13 cellular contexts compared by ENCODE assay signal in the genomic region with DNA sequence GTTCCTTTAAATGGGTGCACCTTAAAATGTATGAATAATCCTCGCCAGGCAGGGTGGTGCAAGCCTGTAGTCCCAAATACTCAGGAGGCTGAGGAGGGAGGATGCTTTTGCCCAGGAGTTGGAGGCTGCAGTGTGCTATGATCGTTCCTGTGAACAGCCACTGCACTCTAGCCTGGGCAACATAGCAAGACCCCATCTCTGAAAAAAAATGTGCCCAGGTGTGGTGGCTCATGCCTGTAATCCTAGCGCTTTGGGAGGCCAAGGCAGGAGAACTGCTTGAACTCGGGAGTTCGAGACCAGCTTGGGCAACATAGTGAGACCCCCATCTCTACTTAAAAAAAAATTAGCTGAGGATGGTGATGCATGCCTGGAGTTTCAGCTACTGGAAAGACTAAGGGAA. TPM values are rescaled to one million over a fixed set of nuclear protein-coding genes. Genes with fewer than 3 reads are reported as not detected.
DNase-seq lines count a peak whose midpoint lies in the region; ATAC-seq and TF ChIP-seq lines count a peak whose summit lies in the region.
"Had no signal": no experiment of that assay in that cellular context is flagged by ENCODE, and none has a peak within 500 bp of the region (broad histone marks: within the 10 kb centered on the region; RNA-seq: fewer than 3 reads in every experiment).

No MANE protein-coding gene starts in this region.

- H3K9me3 ChIP-seq in MM.1S (replicated peaks; ENCODE audit: insufficient read depth, low read length), result no peaks in the 10 kb centered on the region
- H3K9me3 ChIP-seq: testis had no signal

- H3K4me3 ChIP-seq in MM.1S (ENCODE audit: low read length), result no peak overlapping the region
- H3K4me3 ChIP-seq in rectal smooth muscle tissue (ENCODE audit: low read length), result peak overlapping the region; percentile 59

- peaks cover 56% of the 10 kb centered on the region for H3K79me2 ChIP-seq in MM.1S (ENCODE audit: low read length)

- no peak for TF ChIP-seq CTCF in MM.1S (IDR thresholded peaks at IDR 0.05; ENCODE audit: low read length)

- H3K9me2 ChIP-seq in MM.1S (replicated peaks; ENCODE audit: insufficient read depth, low read length), result no peaks in the 10 kb centered on the region

- no peaks in the 10 kb centered on the region for H4K20me1 ChIP-seq in MM.1S (ENCODE audit: insufficient read depth, low read length)

- intact Hi-C loops in Right ventricle myocardium superior (cut with DNase I), result loop anchor here (5.0 kb wide), 1 partner anchor 34 kb away; no protein-coding TSS in a partner anchor

- no peak overlapping the region for H3K27ac ChIP-seq in MM.1S (ENCODE audit: low read length)
- H3K27ac ChIP-seq in rectal smooth muscle tissue (ENCODE audit: low read depth, low read length), result peak overlapping the region; percentile 93

- H3K36me3 Mint-ChIP-seq in activated CD4-positive, alpha-beta T cell treated with anti-CD3 and anti-CD28 coated beads, Interleukin-2, amount 10 ng/mL, durations not matched to agents 7 days and 5 days (ENCODE audit: low read depth), result no peaks in the 10 kb centered on the region
- H3K36me3 Mint-ChIP-seq in effector memory CD8-positive, alpha-beta T cell (ENCODE audit: insufficient read depth), result peaks cover 11% of the 10 kb centered on the region

- H3K27me3 Mint-ChIP-seq in activated CD4-positive, alpha-beta T cell treated with anti-CD3 and anti-CD28 coated beads, Interleukin-2, amount 10 ng/mL, durations not matched to agents 7 days and 5 days, result peaks cover 3% of the 10 kb centered on the region
- no peaks in the 10 kb centered on the region for H3K27me3 Mint-ChIP-seq in effector memory CD8-positive, alpha-beta T cell

- no peak for DNase-seq in activated CD4-positive, alpha-beta T cell treated with anti-CD3 and anti-CD28 coated beads, Interleukin-2, amount 10 ng/mL, durations not matched to agents 7 days and 5 days
- no peak for DNase-seq in activated CD4-positive, alpha-beta T cell treated with anti-CD3 and anti-CD28 coated beads for 4 hours
- DNase-seq in MM.1S (no peak), activated gamma-delta T cell treated with Interleukin-2 at 50 U/mL for 16 hours (no peak), Right ventricle myocardium superior (no peak), GM19240 (ENCODE audit: insufficient read length, low spot score) (no peak)
- no peak for DNase-seq in effector memory CD8-positive, alpha-beta T cell
- DNase-seq: dermis blood vessel endothelial cell; NCI-H1417; NCI-H345; stimulated activated CD4-positive, alpha-beta T cell treated with anti-CD3 and anti-CD28 coated beads, Interleukin-15, amount 100 ng/mL, for 24 hours; testis had no signal

- H3K4me1 ChIP-seq in MM.1S (ENCODE audit: low read length), result peaks cover 10% of the 10 kb centered on the region; the same call in 1 of the 2 replicates
- H3K4me1 ChIP-seq in rectal smooth muscle tissue (ENCODE audit: control insufficient read depth, insufficient read depth, low read length), result peaks cover 32% of the 10 kb centered on the region

- H3F3A ChIP-seq in MM.1S (ENCODE audit: insufficient read depth, low read length), result peaks cover 16% of the 10 kb centered on the region

- H3K36me3 ChIP-seq in MM.1S (replicated peaks; ENCODE audit: insufficient read depth, low read length) (no peaks in the 10 kb centered on the region), rectal smooth muscle tissue (ENCODE audit: control insufficient read depth, insufficient read depth, low read length) (no peaks in the 10 kb centered on the region)

- CTCF ChIA-PET in activated CD4-positive, alpha-beta T cell treated with anti-CD3 and anti-CD28 coated beads, Interleukin-2, amount 10 ng/mL, durations not matched to agents 7 days and 5 days (lab: Charles Lee), result no interaction called here

- H3K27me3 ChIP-seq in MM.1S (replicated peaks; ENCODE audit: insufficient read depth, low read length) (no peaks in the 10 kb centered on the region), rectal smooth muscle tissue (ENCODE audit: control insufficient read depth, insufficient read depth, low read length) (no peaks in the 10 kb centered on the region)
- H3K27me3 ChIP-seq: testis had no signal

- no peak overlapping the region for H3K27ac Mint-ChIP-seq in activated CD4-positive, alpha-beta T cell treated with anti-CD3 and anti-CD28 coated beads, Interleukin-2, amount 10 ng/mL, durations not matched to agents 7 days and 5 days
- H3K27ac Mint-ChIP-seq in effector memory CD8-positive, alpha-beta T cell, result no peak overlapping the region

- no peak for ATAC-seq in effector memory CD8-positive, alpha-beta T cell (replicated peaks)
- ATAC-seq in Right ventricle myocardium superior (ENCODE audit: poor library complexity), result no peak

- H3K4me3 Mint-ChIP-seq in activated CD4-positive, alpha-beta T cell treated with anti-CD3 and anti-CD28 coated beads, Interleukin-2, amount 10 ng/mL, durations not matched to agents 7 days and 5 days, result peak overlapping the region; percentile 88
- H3K4me3 Mint-ChIP-seq in effector memory CD8-positive, alpha-beta T cell, result peak overlapping the region; percentile 86 to 91

- POLR2A ChIA-PET in activated CD4-positive, alpha-beta T cell treated with anti-CD3 and anti-CD28 coated beads, Interleukin-2, amount 10 ng/mL, durations not matched to agents 7 days and 5 days (lab: Charles Lee), result no interaction called here

- H3K9ac ChIP-seq in MM.1S (ENCODE audit: low read length), result peak overlapping the region; percentile 91; the same call in 1 of the 2 replicates
- no peak overlapping the region for H3K9ac ChIP-seq in rectal smooth muscle tissue (ENCODE audit: low read length)

- H2AFZ ChIP-seq in MM.1S (ENCODE audit: low read length), result no peak overlapping the region

- no peaks in the 10 kb centered on the region for H3K9me3 Mint-ChIP-seq in activated CD4-positive, alpha-beta T cell treated with anti-CD3 and anti-CD28 coated beads, Interleukin-2, amount 10 ng/mL, durations not matched to agents 7 days and 5 days
- no peaks in the 10 kb centered on the region for H3K9me3 Mint-ChIP-seq in effector memory CD8-positive, alpha-beta T cell

- H3K4me2 ChIP-seq in MM.1S (ENCODE audit: low read depth, low read length), result peak overlapping the region; percentile 90; the same call in 1 of the 2 replicates

- peaks cover 18% of the 10 kb centered on the region for H3K4me1 Mint-ChIP-seq in activated CD4-positive, alpha-beta T cell treated with anti-CD3 and anti-CD28 coated beads, Interleukin-2, amount 10 ng/mL, durations not matched to agents 7 days and 5 days
- H3K4me1 Mint-ChIP-seq in effector memory CD8-positive, alpha-beta T cell (ENCODE audit: low read depth in 2 of 2), result peaks cover 14% of the 10 kb centered on the region in 2 donors

RNA-seq across cellular contexts. Expression of gene ACACB, which starts 39.6 kb away (rescaled TPM):
- total RNA-seq in activated CD4-positive, alpha-beta T cell treated with anti-CD3 and anti-CD28 coated beads, Interleukin-2, amount 10 ng/mL, durations not matched to agents 7 days and 5 days, result 10 to 100 TPM; 10.3 to 13.3 TPM
- total RNA-seq in Right ventricle myocardium superior, result 167 TPM

RNA-seq across cellular contexts. Expression of gene UNG, which starts 58.6 kb away (rescaled TPM):
- 10 to 100 TPM; 40.2 to 45.2 TPM for total RNA-seq in activated CD4-positive, alpha-beta T cell treated with anti-CD3 and anti-CD28 coated beads, Interleukin-2, amount 10 ng/mL, durations not matched to agents 7 days and 5 days
- 24.8 TPM for total RNA-seq in Right ventricle myocardium superior

Comparison
In these comparisons a context has a peak if more than half of its experiments do, and no peak if none do; other contexts are left out.
1. RNA of gene ACACB, which starts 39.6 kb away (total RNA-seq): 167 TPM in Right ventricle myocardium superior (single experiment); 10.3 to 13.3 TPM in activated CD4-positive, alpha-beta T cell treated with anti-CD3 and anti-CD28 coated beads, Interleukin-2, amount 10 ng/mL, durations not matched to agents 7 days and 5 days; every median in the first group is over 10 times any median in the second.